In the genomic region with DNA sequence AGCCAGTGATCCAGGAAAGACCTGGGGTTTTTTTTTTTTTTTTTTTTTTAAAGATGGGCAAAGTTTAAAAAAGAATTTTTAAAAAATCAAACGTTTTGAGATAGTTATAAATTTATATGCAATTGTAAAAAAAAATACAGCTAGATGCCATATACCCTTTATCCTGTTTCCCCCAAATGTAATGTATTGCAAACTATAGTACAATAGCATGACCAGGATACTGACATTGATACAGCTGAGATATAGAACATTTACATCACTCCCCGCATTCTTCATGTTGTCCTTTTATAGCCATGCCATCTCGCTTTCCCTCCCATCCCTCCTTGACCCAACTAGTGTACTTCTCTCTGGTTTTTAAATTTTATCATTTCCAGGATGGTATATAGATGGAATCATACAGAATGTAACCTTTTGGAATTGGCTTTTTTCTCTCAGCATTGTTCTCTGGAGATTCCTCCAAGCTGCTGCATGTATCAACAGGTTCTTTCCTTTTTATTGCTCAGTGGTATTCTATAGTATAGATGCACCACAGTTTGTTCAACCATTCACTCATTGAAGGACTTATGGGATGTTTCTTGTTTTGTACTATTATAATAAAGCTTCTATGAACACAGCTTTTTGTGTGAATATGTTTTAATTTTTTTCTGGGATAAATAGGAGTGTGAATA, we compare ENCODE assay signal across 22 cellular contexts.
"Had no signal": no experiment of that assay in that cellular context is flagged by ENCODE, and none has a peak within 500 bp of the region (broad histone marks: within the 10 kb centered on the region; RNA-seq: fewer than 3 reads in every experiment).

No MANE protein-coding gene starts in this region.

- H3K9me3 ChIP-seq: left lung, lower lobe of right lung, ovary, right atrium auricular region, right lobe of liver, stomach, testis, thyroid gland, transverse colon, upper lobe of left lung, vagina had no signal

- H3K27me3 ChIP-seq: left lung, ovary, right atrium auricular region, right lobe of liver, stomach, testis, thyroid gland, transverse colon, upper lobe of left lung, vagina had no signal

- H3K27ac ChIP-seq: left lung, lower lobe of right lung, ovary, right atrium auricular region, stomach, testis, transverse colon, upper lobe of left lung, vagina had no signal

- DNase-seq: hypothalamus; islet precursor cell; left colon; left lung; lower lobe of right lung; mesendoderm; naive B cell; natural killer cell; ovary; right lobe of liver; stimulated activated CD4-positive, alpha-beta T cell treated with anti-CD3 and anti-CD28 coated beads, Interleukin-1b, Interleukin-23, amount 100 ng/mL, for 48 hours; stimulated activated CD4-positive, alpha-beta T cell treated with anti-CD3 and anti-CD28 coated beads, Interleukin-2, amount 100 ng/mL, for 48 hours; stimulated activated naive B cell treated with anti-CD40 and anti-IgM and Interleukin-4, amounts not matched to agents 10 μg/mL and 1 μg/mL and 100 μg/mL, for 72 hours; stimulated activated naive CD8-positive, alpha-beta T cell treated with anti-CD3 and anti-CD28 coated beads, Interleukin-15, Interleukin-2, amounts not matched to agents 100 U/mL and 50 U/mL, for 24 hours; stomach; testis; thyroid gland; transverse colon; upper lobe of left lung had no signal

- H3K4me1 ChIP-seq: right atrium auricular region, testis, transverse colon had no signal

- ATAC-seq: left colon; left lung; lower lobe of right lung; natural killer cell; right lobe of liver; stimulated activated naive B cell treated with anti-CD40 and anti-IgM and Interleukin-4, amounts not matched to agents 10 μg/mL and 1 μg/mL and 100 μg/mL, for 72 hours; stimulated activated naive CD8-positive, alpha-beta T cell treated with anti-CD3 and anti-CD28 coated beads, Interleukin-15, Interleukin-2, amounts not matched to agents 100 U/mL and 50 U/mL, for 24 hours had no signal

- H3K4me2 ChIP-seq: smooth muscle cell had no signal

- H3K36me3 ChIP-seq: left lung, lower lobe of right lung, ovary, right atrium auricular region, right lobe of liver, stomach, thyroid gland, transverse colon, upper lobe of left lung, vagina had no signal

- H3K4me3 ChIP-seq: left lung, lower lobe of right lung, ovary, right atrium auricular region, right lobe of liver, smooth muscle cell, stomach, testis, thyroid gland, transverse colon, upper lobe of left lung, vagina had no signal
